In genomic region chr13:20903164-20903475, GRCh38 we compare ENCODE assay signal across 8 cellular contexts. TPM values are rescaled to one million over a fixed set of nuclear protein-coding genes. Genes with fewer than 3 reads are reported as not detected.
DNase-seq lines count a peak whose midpoint lies in the region; ATAC-seq and TF ChIP-seq lines count a peak whose summit lies in the region.

No MANE protein-coding gene starts in this region.

- H3K27me3 ChIP-seq in HCT116 (ENCODE audit: insufficient read depth, low read length), result no peaks in the 10 kb centered on the region
- no peaks in the 10 kb centered on the region for H3K27me3 ChIP-seq in hepatocyte

- ATAC-seq in HCT116, result no peak
- no peak for ATAC-seq in GM21825 (IDR thresholded peaks at IDR 0.05; ENCODE audit: unreplicated experiment)
- no peak for ATAC-seq in GM18505 (IDR thresholded peaks at IDR 0.05; ENCODE audit: unreplicated experiment)

- peaks cover 13% of the 10 kb centered on the region for H3K36me3 Mint-ChIP-seq in activated CD4-positive, alpha-beta memory T cell treated with anti-CD3 and anti-CD28 coated beads for 36 hours

- CTCF ChIA-PET in HCT116 (lab: Charles Lee), result no interaction called here
- CTCF ChIA-PET in activated CD4-positive, alpha-beta memory T cell treated with anti-CD3 and anti-CD28 coated beads for 36 hours (lab: Charles Lee), result interaction anchor here (2.5 kb wide), 1 partner anchor 21 kb away, joined by 10 read pairs; no protein-coding TSS in a partner anchor

- intact Hi-C loops in HCT116 (cut with micrococcal nuclease), result no loop called here
- intact Hi-C loops in activated CD4-positive, alpha-beta memory T cell treated with anti-CD3 and anti-CD28 coated beads for 36 hours (cut with micrococcal nuclease), result loop anchor here (2.0 to 10.0 kb wide), 2 partner anchors 274 to 378 kb away; partner anchors contain the start of genes CRYL1, MRPL57 and SKA3

- TF ChIP-seq CTCF in HCT116 (IDR thresholded peaks at IDR 0.05 in 2 of 3, conservative IDR thresholded peaks at IDR 0.05 in 1 of 3; ENCODE audit: borderline replicate concordance in 1 of 3, insufficient read depth in 1 of 3, low read depth in 2 of 3, low read length in 2 of 3) (no peak), hepatocyte (IDR thresholded peaks at IDR 0.05; ENCODE audit: poor library complexity) (no peak)

- H3K36me3 ChIP-seq in HCT116 (ENCODE audit: control insufficient read depth in 1 of 2, insufficient read depth in 2 of 2, low read length in 2 of 2), result peaks cover 2 to 10% of the 10 kb centered on the region in 2 experiments; a peak in 2 of 4 replicates
- no peaks in the 10 kb centered on the region for H3K36me3 ChIP-seq in hepatocyte (replicated peaks; ENCODE audit: insufficient read depth, low read depth)

- peak overlapping the region; percentile 92 for H3K4me3 Mint-ChIP-seq in activated CD4-positive, alpha-beta memory T cell treated with anti-CD3 and anti-CD28 coated beads for 36 hours

- TF ChIP-seq POLR2A in HCT116 (IDR thresholded peaks at IDR 0.05; ENCODE audit: borderline replicate concordance, extremely low read depth, insufficient read depth, insufficient read length), result no peak
- TF ChIP-seq POLR2A in GM18505 (IDR thresholded peaks at IDR 0.05; ENCODE audit: borderline replicate concordance, extremely low read depth, insufficient read depth, insufficient read length), result no peak

- H3K4me3 ChIP-seq in HCT116 (replicated peaks in 1 of 2; ENCODE audit: low read depth in 1 of 2, low read length in 2 of 2) (peak overlapping the region; percentile 93 to 98), hepatocyte (peak overlapping the region; percentile 83), skin epidermis (peak overlapping the region; percentile 87 to 96 (median 96))

- H3K4me1 Mint-ChIP-seq in activated CD4-positive, alpha-beta memory T cell treated with anti-CD3 and anti-CD28 coated beads for 36 hours (ENCODE audit: low read depth), result peaks cover 33% of the 10 kb centered on the region

- H3K9me3 Mint-ChIP-seq in activated CD4-positive, alpha-beta memory T cell treated with anti-CD3 and anti-CD28 coated beads for 36 hours, result no peaks in the 10 kb centered on the region

- peak overlapping the region; percentile 84 for H3K4me2 ChIP-seq in HCT116 (ENCODE audit: low read length)
- H3K4me2 ChIP-seq in hepatocyte, result peak overlapping the region; percentile 85

- H3K9ac ChIP-seq in HCT116 (ENCODE audit: low read length), result peak overlapping the region; percentile 98

- POLR2A ChIA-PET in HCT116 (lab: Charles Lee), result interaction anchor here (0.7 kb wide), 1 partner anchor 531 kb away, joined by 3 read pairs; no protein-coding TSS in a partner anchor
- POLR2A ChIA-PET in activated CD4-positive, alpha-beta memory T cell treated with anti-CD3 and anti-CD28 coated beads for 36 hours (lab: Charles Lee), result interaction anchor here (0.6 to 2.1 kb wide), 4 partner anchors 109 to 395 kb away, joined by 3 to 13 read pairs (median 7); partner anchors contain the start of genes EEF1AKMT1, MRPL57 and SKA3

- RAD21 ChIA-PET in HCT116 (lab: Charles Lee; ENCODE audit: low non-redundant PET in 1 of 2, low total read pairs in 2 of 2, uncharacterized antibody in 2 of 2, unreplicated experiment in 2 of 2), result no interaction called here

- H3K27me3 Mint-ChIP-seq in activated CD4-positive, alpha-beta memory T cell treated with anti-CD3 and anti-CD28 coated beads for 36 hours, result peaks cover 1% of the 10 kb centered on the region

- H3K27ac ChIP-seq in HCT116 (ENCODE audit: low read depth, low read length), result peak overlapping the region; percentile 76
- H3K27ac ChIP-seq in hepatocyte, result peak overlapping the region; percentile 99
- peak overlapping the region; percentile 76 to 97 (median 92) for H3K27ac ChIP-seq in skin epidermis

- 36% methylated on average over 12 of the region's 14 CpGs for WGBS in hepatocyte (ENCODE audit: low lambda C conversion rate, missing lambda C conversion rate)

- H2AFZ ChIP-seq in HCT116 (ENCODE audit: low read depth, low read length, poor library complexity, severe bottlenecking), result no peak overlapping the region
- H2AFZ ChIP-seq in hepatocyte, result peak overlapping the region; percentile 88

- DNase-seq in HCT116 (ENCODE audit: low read depth, low spot score) (no peak), hepatocyte (ENCODE audit: low spot score) (no peak), HT-29 (ENCODE audit: low spot score) (no peak), AG08395 (ENCODE audit: low spot score) (no peak)
- no peak for DNase-seq in activated CD4-positive, alpha-beta memory T cell treated with anti-CD3 and anti-CD28 coated beads for 36 hours

- peak overlapping the region; percentile 87 for H3K27ac Mint-ChIP-seq in activated CD4-positive, alpha-beta memory T cell treated with anti-CD3 and anti-CD28 coated beads for 36 hours

- H3K9me2 ChIP-seq in HCT116 (ENCODE audit: insufficient read depth) (no peaks in the 10 kb centered on the region), hepatocyte (replicated peaks; ENCODE audit: insufficient read depth) (no peaks in the 10 kb centered on the region)

- TF ChIP-seq RAD21 in HCT116 (IDR thresholded peaks at IDR 0.05; ENCODE audit: low read depth), result no peak

- H3K4me1 ChIP-seq in HCT116 (ENCODE audit: control insufficient read depth in 1 of 2, insufficient read depth in 2 of 2, low read length in 2 of 2) (peaks cover 3 to 15% of the 10 kb centered on the region in 2 experiments; a peak in 3 of 4 replicates), hepatocyte (ENCODE audit: insufficient read depth) (no peaks in the 10 kb centered on the region)

- TSS peak; percentile 74 for BruUV-seq in HCT116 (replicated peaks; lab: Mats Ljungman, UMichigan)

- H3K9me3 ChIP-seq in HCT116 (ENCODE audit: control insufficient read depth in 1 of 2, insufficient read depth in 1 of 2, low read depth in 1 of 2, low read length in 2 of 2) (no peaks in the 10 kb centered on the region), hepatocyte (ENCODE audit: low read depth) (no peaks in the 10 kb centered on the region)

- H4K20me1 ChIP-seq in HCT116 (ENCODE audit: insufficient read depth), result peaks cover 3% of the 10 kb centered on the region; the same call in 1 of the 2 replicates
- no peaks in the 10 kb centered on the region for H4K20me1 ChIP-seq in hepatocyte (ENCODE audit: insufficient read depth, poor library complexity, severe bottlenecking)

- H3K79me2 ChIP-seq in HCT116 (ENCODE audit: insufficient read depth, low read length) (peaks cover 44% of the 10 kb centered on the region), hepatocyte (peaks cover 38% of the 10 kb centered on the region)

TF ChIP-seq in HCT116, 20 proteins besides CTCF, POLR2A, EP300 and RAD21 (continues in another document):
- TF ChIP-seq ELF1 (IDR thresholded peaks at IDR 0.05; ENCODE audit: borderline replicate concordance, low read depth) (no peak), ZNF274 (IDR thresholded peaks at IDR 0.05; ENCODE audit: low read depth, low read length) (no peak), ZBTB33 (IDR thresholded peaks at IDR 0.05; ENCODE audit: extremely low read depth, insufficient replicate concordance, low read length) (no peak), YY1 (IDR thresholded peaks at IDR 0.05; ENCODE audit: extremely low read depth, insufficient replicate concordance, low read depth, low read length) (no peak), EGR1 (IDR thresholded peaks at IDR 0.05; ENCODE audit: low read depth) (no peak), REST (IDR thresholded peaks at IDR 0.05; ENCODE audit: low read depth) (no peak), POLR2AphosphoS5 (IDR thresholded peaks at IDR 0.05; ENCODE audit: low read depth, low read length) (no peak)

RNA-seq across cellular contexts. Expression of gene XPO4, which starts 0.6 kb away (rescaled TPM):
- total RNA-seq in HCT116 (2021; ENCODE audit: unreplicated experiment) (29.7 TPM), hepatocyte (15.7 and 20.7 TPM in 2 replicates)
- polyA plus RNA-seq in HCT116 (2012), result 3.6 and 4.8 TPM in 2 replicates
- 10 to 100 TPM; 24.8 to 25.1 TPM for total RNA-seq in activated CD4-positive, alpha-beta memory T cell treated with anti-CD3 and anti-CD28 coated beads for 36 hours
- 3.4 and 5.4 TPM in 2 replicates for polyA plus RNA-seq in hepatocyte
- total RNA-seq in HT-29 (2014; rRNA removed; shearing (Covaris generic)), result 38.6 and 57.4 TPM in 2 replicates
